19 cellular contexts compared by ENCODE assay signal in genomic region chr9:134802201-134802795, GRCh38.
"Had no signal": no experiment of that assay in that cellular context is flagged by ENCODE, and none has a peak within 500 bp of the region (broad histone marks: within the 10 kb centered on the region; RNA-seq: fewer than 3 reads in every experiment).

No MANE protein-coding gene starts in this region.

- H3K4me3 ChIP-seq: heart left ventricle, lower lobe of right lung, sigmoid colon, tibial artery had no signal

- ATAC-seq: heart left ventricle; left lobe of liver; lower lobe of right lung; stimulated activated naive CD8-positive, alpha-beta T cell treated with anti-CD3 and anti-CD28 coated beads, Interleukin-15, amount 100 ng/mL, for 72 hours; T-cell; WTC11 had no signal

- H3K27me3 ChIP-seq: heart left ventricle, sigmoid colon, tibial artery had no signal

- H3K4me1 ChIP-seq: lower lobe of right lung had no signal

- DNase-seq: activated gamma-delta T cell treated with Interleukin-2 at 50 U/mL for 16 hours; activated T-cell treated with anti-CD3 and anti-CD28 coated beads, Interleukin-2, amount 50 U/mL, for 1 hour; anterior cingulate cortex; heart left ventricle; kidney; lower lobe of right lung; naive B cell; posterior cingulate gyrus; retina; sigmoid colon; stimulated activated CD4-positive, alpha-beta T cell treated with anti-CD3 and anti-CD28 coated beads, Interleukin-2, amount 100 ng/mL, for 48 hours; stimulated activated naive CD8-positive, alpha-beta T cell treated with anti-CD3 and anti-CD28 coated beads, Interleukin-15, amount 100 ng/mL, for 72 hours; T-cell; T-helper 9 cell; tibial artery had no signal

- H3K9me3 ChIP-seq: heart left ventricle, lower lobe of right lung, sigmoid colon, tibial artery had no signal

- H3K27ac ChIP-seq: epithelial cell of prostate, heart left ventricle, lower lobe of right lung, sigmoid colon had no signal

- FAIRE-seq: kidney, urothelium cell line had no signal
